Comparison of ENCODE assay signal across 13 cellular contexts in the genomic region with DNA sequence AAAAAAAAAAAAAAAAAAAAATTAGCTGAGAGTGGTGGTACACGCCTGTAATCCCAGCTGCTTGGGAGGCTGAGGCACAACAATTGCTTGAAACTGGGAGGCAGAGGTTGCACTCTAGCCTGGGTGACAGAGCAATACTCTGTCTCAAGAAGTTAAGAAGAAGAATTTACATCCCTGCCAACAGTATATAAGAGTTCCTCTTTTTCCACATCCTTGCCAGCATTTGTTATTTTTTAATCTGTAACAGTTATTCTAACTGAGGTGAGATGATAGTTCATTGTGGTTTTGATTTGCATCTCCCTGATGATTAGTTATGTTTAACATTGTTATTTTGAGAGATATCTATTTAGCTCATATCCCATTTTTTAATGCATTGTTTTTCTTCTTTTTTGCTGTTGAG.
"Had no signal": no experiment of that assay in that cellular context is flagged by ENCODE, and none has a peak within 500 bp of the region (broad histone marks: within the 10 kb centered on the region; RNA-seq: fewer than 3 reads in every experiment).

No MANE protein-coding gene starts in this region.

- DNase-seq: activated CD4-positive, alpha-beta T cell treated with anti-CD3 and anti-CD28 coated beads, Interleukin-2, amount 50 U/mL, for 4 hours; activated CD8-positive, alpha-beta memory T cell treated with anti-CD3 and anti-CD28 coated beads, Interleukin-2, amount 10 ng/mL, durations not matched to agents 7 days and 5 days; activated naive CD8-positive, alpha-beta T cell treated with anti-CD3 and anti-CD28 coated beads, Interleukin-2, amount 10 ng/mL, durations not matched to agents 7 days and 5 days; amygdala; dermis blood vessel endothelial cell; effector memory CD4-positive, alpha-beta T cell; left ventricle myocardium superior; retina; stimulated activated CD4-positive, alpha-beta T cell treated with anti-CD3 and anti-CD28 coated beads, Interleukin-2, amount 100 ng/mL, for 24 hours; stimulated activated naive CD4-positive, alpha-beta T cell treated with Interleukin-2 at 50 U/mL for 16 hours; thyroid gland had no signal

- H3K4me1 ChIP-seq: esophagus muscularis mucosa, thyroid gland had no signal

- H3K4me3 ChIP-seq: cardiac muscle cell, esophagus muscularis mucosa, thyroid gland had no signal

- H3K9me3 ChIP-seq: thyroid gland had no signal

- H3K27ac Mint-ChIP-seq: activated CD8-positive, alpha-beta memory T cell treated with anti-CD3 and anti-CD28 coated beads, Interleukin-2, amount 10 ng/mL, durations not matched to agents 7 days and 5 days; activated naive CD8-positive, alpha-beta T cell treated with anti-CD3 and anti-CD28 coated beads, Interleukin-2, amount 10 ng/mL, durations not matched to agents 7 days and 5 days had no signal

- H3K27me3 ChIP-seq: cardiac muscle cell, esophagus muscularis mucosa, thyroid gland had no signal

- H3K4me3 Mint-ChIP-seq: activated CD8-positive, alpha-beta memory T cell treated with anti-CD3 and anti-CD28 coated beads, Interleukin-2, amount 10 ng/mL, durations not matched to agents 7 days and 5 days; activated naive CD8-positive, alpha-beta T cell treated with anti-CD3 and anti-CD28 coated beads, Interleukin-2, amount 10 ng/mL, durations not matched to agents 7 days and 5 days had no signal

- H3K27ac ChIP-seq: cardiac muscle cell, esophagus muscularis mucosa, thyroid gland had no signal

- H3K27me3 Mint-ChIP-seq: activated CD8-positive, alpha-beta memory T cell treated with anti-CD3 and anti-CD28 coated beads, Interleukin-2, amount 10 ng/mL, durations not matched to agents 7 days and 5 days; activated naive CD8-positive, alpha-beta T cell treated with anti-CD3 and anti-CD28 coated beads, Interleukin-2, amount 10 ng/mL, durations not matched to agents 7 days and 5 days had no signal

- ATAC-seq: activated CD8-positive, alpha-beta memory T cell treated with anti-CD3 and anti-CD28 coated beads, Interleukin-2, amount 10 ng/mL, durations not matched to agents 7 days and 5 days; left ventricle myocardium superior had no signal
